In the genomic region with DNA sequence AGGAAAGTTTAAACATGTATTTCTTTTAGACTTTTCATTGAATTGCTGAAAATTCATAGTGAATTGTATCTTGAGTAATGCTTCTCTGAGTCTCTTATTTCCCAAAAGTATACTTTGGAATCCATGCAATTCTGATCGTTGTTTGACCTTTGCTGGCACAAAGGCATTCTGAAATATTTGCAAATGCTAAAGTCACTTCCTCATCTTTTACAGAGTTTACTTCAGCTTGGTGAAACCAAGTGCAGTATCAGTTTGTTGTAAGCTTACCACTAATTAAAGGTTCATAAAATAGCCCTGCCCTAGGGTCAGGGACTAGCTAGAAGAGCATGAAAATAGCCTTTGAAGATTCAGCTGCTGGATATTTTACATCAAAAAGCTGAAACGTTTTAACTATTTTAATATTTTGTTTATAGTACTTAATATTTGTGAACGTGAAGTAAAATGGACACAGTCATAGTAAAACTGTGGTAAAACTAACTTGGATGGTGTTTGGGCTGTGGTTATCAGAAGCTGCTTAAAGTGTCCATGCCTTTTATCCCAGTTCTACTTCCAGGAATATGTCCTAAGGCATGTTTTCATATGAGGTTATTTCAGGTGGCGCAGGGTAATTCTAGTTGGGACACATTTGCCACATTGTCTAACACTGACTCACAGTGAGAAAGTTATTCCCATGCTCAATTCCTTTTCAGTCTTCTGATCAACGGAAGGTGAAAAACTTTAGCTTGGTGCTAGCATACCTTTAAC, we compare ENCODE assay signal across 8 cellular contexts.
DNase-seq lines count a peak whose midpoint lies in the region; ATAC-seq and TF ChIP-seq lines count a peak whose summit lies in the region.

No MANE protein-coding gene starts in this region.

- H3K4me1 ChIP-seq in DOHH2 (ENCODE audit: control insufficient read depth, low read length) (peaks cover 34% of the 10 kb centered on the region), MM.1S (ENCODE audit: low read length) (peaks cover 50% of the 10 kb centered on the region)

- H3K27me3 ChIP-seq in DOHH2 (ENCODE audit: control insufficient read depth, low read length) = peaks cover 15% of the 10 kb centered on the region
- H3K27me3 ChIP-seq in MM.1S (replicated peaks; ENCODE audit: insufficient read depth, low read length) = no peaks in the 10 kb centered on the region

- no peak overlapping the region for H2AFZ ChIP-seq in MM.1S (ENCODE audit: low read length)

- H3K79me2 ChIP-seq in DOHH2 (ENCODE audit: control insufficient read depth, low read length) = no peaks in the 10 kb centered on the region
- peaks cover 92% of the 10 kb centered on the region for H3K79me2 ChIP-seq in MM.1S (ENCODE audit: low read length)

- no peaks in the 10 kb centered on the region for H3K9me2 ChIP-seq in DOHH2 (replicated peaks; ENCODE audit: control insufficient read depth, low read length)
- H3K9me2 ChIP-seq in MM.1S (replicated peaks; ENCODE audit: insufficient read depth, low read length) = no peaks in the 10 kb centered on the region

- H3F3A ChIP-seq in DOHH2 (ENCODE audit: control insufficient read depth, insufficient read depth) (peaks cover under 1% of the 10 kb centered on the region; the same call in 1 of the 2 replicates), MM.1S (ENCODE audit: insufficient read depth, low read length) (peaks cover 58% of the 10 kb centered on the region)

- TF ChIP-seq CTCF in DOHH2 (IDR thresholded peaks at IDR 0.05; ENCODE audit: low read depth, low read length, poor library complexity, severe bottlenecking) (no peak), MM.1S (IDR thresholded peaks at IDR 0.05; ENCODE audit: low read length) (no peak), nephron (IDR thresholded peaks at IDR 0.05; ENCODE audit: unreplicated experiment in 3 of 3) (no peak)

- no peak overlapping the region for H3K27ac ChIP-seq in DOHH2 (ENCODE audit: low read depth, low read length)
- peak overlapping the region; percentile 96 for H3K27ac ChIP-seq in MM.1S (ENCODE audit: low read length)

- peak overlapping the region; percentile 95 for H3K4me3 Mint-ChIP-seq in central memory CD8-positive, alpha-beta T cell
- peak overlapping the region in 2 of 3 experiments; percentile 13 to 70 for H3K4me3 Mint-ChIP-seq in nephron

- peak; percentile 11 for ATAC-seq in central memory CD8-positive, alpha-beta T cell (replicated peaks; ENCODE audit: extremely low read depth, poor library complexity, severe bottlenecking)

- no peak overlapping the region for H3K4me3 ChIP-seq in DOHH2 (ENCODE audit: low read length)
- peak overlapping the region; percentile 28 for H3K4me3 ChIP-seq in MM.1S (ENCODE audit: low read length)

- H4K20me1 ChIP-seq in DOHH2 (ENCODE audit: control insufficient read depth, insufficient read depth, low read depth, low read length) = no peaks in the 10 kb centered on the region
- H4K20me1 ChIP-seq in MM.1S (ENCODE audit: insufficient read depth, low read length) = no peaks in the 10 kb centered on the region

- H3K9me3 Mint-ChIP-seq in central memory CD8-positive, alpha-beta T cell = no peaks in the 10 kb centered on the region
- H3K9me3 Mint-ChIP-seq in nephron = no peaks in the 10 kb centered on the region

- H3K27me3 Mint-ChIP-seq in central memory CD8-positive, alpha-beta T cell = no peaks in the 10 kb centered on the region
- peaks cover 3% of the 10 kb centered on the region for H3K27me3 Mint-ChIP-seq in nephron (ENCODE audit: low read depth)

- peak overlapping the region; percentile 99; the same call in 1 of the 2 replicates for H3K9ac ChIP-seq in MM.1S (ENCODE audit: low read length)

- H3K36me3 ChIP-seq in DOHH2 (ENCODE audit: control insufficient read depth, low read length) = no peaks in the 10 kb centered on the region
- no peaks in the 10 kb centered on the region for H3K36me3 ChIP-seq in MM.1S (replicated peaks; ENCODE audit: insufficient read depth, low read length)

- H3K4me1 Mint-ChIP-seq in central memory CD8-positive, alpha-beta T cell = peaks cover 77% of the 10 kb centered on the region
- peaks cover 37% of the 10 kb centered on the region for H3K4me1 Mint-ChIP-seq in nephron

- H3K36me3 Mint-ChIP-seq in central memory CD8-positive, alpha-beta T cell (ENCODE audit: insufficient read depth) = peaks cover 43% of the 10 kb centered on the region
- no peaks in the 10 kb centered on the region for H3K36me3 Mint-ChIP-seq in nephron (ENCODE audit: low read depth)

- H3K9me3 ChIP-seq in DOHH2 (ENCODE audit: control insufficient read depth, insufficient read depth, low read length) (no peaks in the 10 kb centered on the region), MM.1S (replicated peaks; ENCODE audit: insufficient read depth, low read length) (no peaks in the 10 kb centered on the region)

- H3K27ac Mint-ChIP-seq in central memory CD8-positive, alpha-beta T cell (ENCODE audit: low read depth) = peak overlapping the region; percentile 98
- peak overlapping the region; percentile 15 to 98 (median 81) for H3K27ac Mint-ChIP-seq in nephron

- H3K4me2 ChIP-seq in DOHH2 (ENCODE audit: low read length) = 0 out of 2 replicates have a peak overlapping the region, but pooled peaks have one; percentile 17
- H3K4me2 ChIP-seq in MM.1S (ENCODE audit: low read depth, low read length) = peak overlapping the region; percentile 96

- DNase-seq in MM.1S = peak; percentile 67
- no peak for DNase-seq in central memory CD8-positive, alpha-beta T cell (ENCODE audit: low spot score in 2 of 2)
- DNase-seq in DMS153 treated with DMSO at 0.1 percent for 48 hours (lab: John Stamatoyannopoulos, UW; ENCODE audit: unreplicated experiment) = no peak
- no peak for DNase-seq in hypothalamus (lab: John Stamatoyannopoulos, UW)
- no peak for DNase-seq in T1000 (lab: John Stamatoyannopoulos, UW)
- DNase-seq in stimulated activated CD4-positive, alpha-beta T cell treated with anti-CD3 and anti-CD28 coated beads, Interleukin-1b, Interleukin-23, amount 100 ng/mL, for 48 hours = no peak
